Comparison of ENCODE assay signal across 9 cellular contexts in genomic region chr16:56191807-56192643, GRCh38. TPM values are rescaled to one million over a fixed set of nuclear protein-coding genes. Genes with fewer than 3 reads are reported as not detected.
DNase-seq lines count a peak whose midpoint lies in the region; ATAC-seq and TF ChIP-seq lines count a peak whose summit lies in the region.
"Had no signal": no experiment of that assay in that cellular context is flagged by ENCODE, and none has a peak within 500 bp of the region (broad histone marks: within the 10 kb centered on the region; RNA-seq: fewer than 3 reads in every experiment).

No MANE protein-coding gene starts in this region.

- H3K9me3 ChIP-seq in left lung: no peaks in the 10 kb centered on the region

- peak overlapping the region; percentile 43 to 49 for H3K4me3 ChIP-seq in left lung

- DNase-seq in NCI-H2227 (lab: John Stamatoyannopoulos, UW; ENCODE audit: unreplicated experiment) (peak; percentile 24), NCI-H2227 treated with DMSO at 0.1 percent for 48 hours (lab: John Stamatoyannopoulos, UW) (no peak), left lung (no peak), substantia nigra (lab: John Stamatoyannopoulos, UW) (peak in 20 of 49 donors; percentile 27 to 73 (median 54)), UCSD-AML1 (lab: John Stamatoyannopoulos, UW; ENCODE audit: unreplicated experiment) (no peak), HCEC 1CT (no peak), SW 1271 (lab: John Stamatoyannopoulos, UW) (no peak)
- no peak for DNase-seq in activated T-helper 2 cell treated with anti-CD3 and anti-CD28 coated beads, Interferon-gamma antibody, Interleukin-2, Interleukin-4, amounts not matched to agents 10 μg/mL and 5 μg/mL and 100 μg/mL, durations not matched to agents 14 hours and 24 hours and 36 hours (ENCODE audit: low spot score)

- intact Hi-C loops in activated T-helper 2 cell treated with anti-CD3 and anti-CD28 coated beads, Interferon-gamma antibody, Interleukin-2, Interleukin-4, amounts not matched to agents 10 μg/mL and 5 μg/mL and 100 μg/mL, durations not matched to agents 14 hours and 24 hours and 36 hours (cut with micrococcal nuclease): loop anchor here (5.0 to 10.0 kb wide), 2 partner anchors 717 to 1255 kb away; partner anchors contain the start of gene MMP2
- intact Hi-C loops in left lung (cut with DNase I): no loop called here

- H3K4me3 Mint-ChIP-seq in activated T-helper 2 cell treated with anti-CD3 and anti-CD28 coated beads, Interferon-gamma antibody, Interleukin-2, Interleukin-4, amounts not matched to agents 10 μg/mL and 5 μg/mL and 100 μg/mL, durations not matched to agents 14 hours and 24 hours and 36 hours (ENCODE audit: low read depth): peak overlapping the region; percentile 69

- peaks cover 10 to 16% of the 10 kb centered on the region in 2 donors for H3K4me1 ChIP-seq in left lung

- H3K9me3 Mint-ChIP-seq in activated T-helper 2 cell treated with anti-CD3 and anti-CD28 coated beads, Interferon-gamma antibody, Interleukin-2, Interleukin-4, amounts not matched to agents 10 μg/mL and 5 μg/mL and 100 μg/mL, durations not matched to agents 14 hours and 24 hours and 36 hours: no peaks in the 10 kb centered on the region

- H3K27me3 Mint-ChIP-seq in activated T-helper 2 cell treated with anti-CD3 and anti-CD28 coated beads, Interferon-gamma antibody, Interleukin-2, Interleukin-4, amounts not matched to agents 10 μg/mL and 5 μg/mL and 100 μg/mL, durations not matched to agents 14 hours and 24 hours and 36 hours (ENCODE audit: low read depth): peaks cover 77% of the 10 kb centered on the region

- H3K4me1 Mint-ChIP-seq in activated T-helper 2 cell treated with anti-CD3 and anti-CD28 coated beads, Interferon-gamma antibody, Interleukin-2, Interleukin-4, amounts not matched to agents 10 μg/mL and 5 μg/mL and 100 μg/mL, durations not matched to agents 14 hours and 24 hours and 36 hours (ENCODE audit: low read depth): peaks cover 19% of the 10 kb centered on the region

- H3K36me3 ChIP-seq in left lung: no peaks in the 10 kb centered on the region

- no peak overlapping the region for H3K27ac ChIP-seq in left lung
- peak overlapping the region; percentile 96 for H3K27ac ChIP-seq in substantia nigra (ENCODE audit: low read depth, low read length, poor library complexity, severe bottlenecking)

- TF ChIP-seq CTCF in left lung (IDR thresholded peaks at IDR 0.05): no peak

- H3K27ac Mint-ChIP-seq in activated T-helper 2 cell treated with anti-CD3 and anti-CD28 coated beads, Interferon-gamma antibody, Interleukin-2, Interleukin-4, amounts not matched to agents 10 μg/mL and 5 μg/mL and 100 μg/mL, durations not matched to agents 14 hours and 24 hours and 36 hours: no peak overlapping the region
- H3K27ac Mint-ChIP-seq: CD4-positive, CD25-positive, alpha-beta regulatory T cell had no signal

- H3K36me3 Mint-ChIP-seq in activated T-helper 2 cell treated with anti-CD3 and anti-CD28 coated beads, Interferon-gamma antibody, Interleukin-2, Interleukin-4, amounts not matched to agents 10 μg/mL and 5 μg/mL and 100 μg/mL, durations not matched to agents 14 hours and 24 hours and 36 hours (ENCODE audit: low read depth): peaks cover 5% of the 10 kb centered on the region
- H3K36me3 Mint-ChIP-seq: CD4-positive, CD25-positive, alpha-beta regulatory T cell had no signal

- peaks cover 62 to 99% of the 10 kb centered on the region in 2 donors for H3K27me3 ChIP-seq in left lung

- no peak for ATAC-seq in left lung

RNA-seq across cellular contexts. Expression of gene GNAO1, which starts 0.7 kb away (rescaled TPM):
- total RNA-seq in activated T-helper 2 cell treated with anti-CD3 and anti-CD28 coated beads, Interferon-gamma antibody, Interleukin-2, Interleukin-4, amounts not matched to agents 10 μg/mL and 5 μg/mL and 100 μg/mL, durations not matched to agents 14 hours and 24 hours and 36 hours: 0.57 and 0.83 TPM in 2 replicates
- 1 to 10 TPM; 1.3 to 1.4 TPM for total RNA-seq in left lung
